ENCODE assay signal across 25 cellular contexts in genomic region chr9:98882569-98882923, GRCh38.
DNase-seq lines count a peak whose midpoint lies in the region; ATAC-seq, FAIRE-seq and TF ChIP-seq lines count a peak whose summit lies in the region.
"Had no signal": no experiment of that assay in that cellular context is flagged by ENCODE, and none has a peak within 500 bp of the region (broad histone marks: within the 10 kb centered on the region; RNA-seq: fewer than 3 reads in every experiment).

No MANE protein-coding gene starts in this region.

- 85% methylated on average over 2 of the region's 2 CpGs; no CpG with 5 or more reads in 1 of the 2 experiments for WGBS in H1 (ENCODE audit: extremely low coverage in 1 of 2, insufficient coverage in 1 of 2, insufficient read length in 1 of 2, insufficient replicate concordance in 2 of 2, low coverage in 1 of 2, low lambda C conversion rate in 2 of 2, missing lambda C conversion rate in 1 of 2), 2 experiments

- peak overlapping the region; percentile 57; the same call in 1 of the 2 replicates for H4K8ac ChIP-seq in H1 (ENCODE audit: extremely low read depth, insufficient read depth, low read length)

- ATAC-seq in Right ventricle myocardium inferior, result no peak
- ATAC-seq: CD8-positive, alpha-beta T cell; HCT116; Panc1 had no signal

- H3K36me3 ChIP-seq in H1 (ENCODE audit: control insufficient read depth in 2 of 4, insufficient read depth in 4 of 4, low read length in 3 of 4) (no peaks in the 10 kb centered on the region), subcutaneous abdominal adipose tissue (ENCODE audit: control insufficient read depth in 5 of 5, insufficient read depth in 5 of 5, low read length in 5 of 5) (no peaks in the 10 kb centered on the region)

- no peak overlapping the region for H3K56ac ChIP-seq in H1 (replicated peaks; ENCODE audit: insufficient read length, low read depth, low read length)

- no peak overlapping the region for H2AFZ ChIP-seq in H1 (ENCODE audit: low read length)

- DNase-seq in cardiac septum (ENCODE audit: low spot score) (peak; percentile 17), Right ventricle myocardium inferior (ENCODE audit: missing footprints) (no peak), H1 (ENCODE audit: low read depth in 1 of 2, low spot score in 2 of 2) (no peak), mesenteric fat pad (ENCODE audit: low spot score) (peak; percentile 8), caudate nucleus (lab: John Stamatoyannopoulos, UW) (no peak), NCI-H2171 treated with DMSO at 0.1 percent for 48 hours (lab: John Stamatoyannopoulos, UW) (no peak)
- no peak for DNase-seq in effector CD4-positive, alpha-beta T cell
- DNase-seq: 8988T; AML-193; C1 segment of cervical spinal cord; Calu3; CD8-positive, alpha-beta T cell; DMS153; GOT3; NCI-H1105 treated with DMSO at 0.1 percent for 48 hours; NCI-H2081; NCI-H2171; NCI-H524 treated with DMSO at 0.1 percent for 48 hours; NCI-H82 had no signal

- H3K14ac ChIP-seq in H1 (ENCODE audit: insufficient read length), result no peak overlapping the region

- intact Hi-C loops in cardiac septum (cut with DNase I) (loop anchor here (1.0 kb wide), 1 partner anchor 13 kb away; no protein-coding TSS in a partner anchor), Right ventricle myocardium inferior (cut with DNase I) (no loop called here)

- H2BK12ac ChIP-seq in H1 (ENCODE audit: low read depth, low read length), result no peak overlapping the region

- no peak for TF ChIP-seq EP300 in H1 (IDR thresholded peaks at IDR 0.05; ENCODE audit: borderline replicate concordance in 1 of 2, low read depth in 2 of 2, low read length in 2 of 2)

- no peak for TF ChIP-seq RAD21 in H1 (IDR thresholded peaks at IDR 0.05 in 1 of 2, conservative IDR thresholded peaks at IDR 0.05 in 1 of 2; ENCODE audit: low read depth in 2 of 2, low read length in 2 of 2)

- H3K4me1 ChIP-seq in H1 (replicated peaks in 1 of 4; ENCODE audit: control insufficient read depth in 3 of 4, insufficient read depth in 4 of 4, low read length in 3 of 4) (no peaks in the 10 kb centered on the region), subcutaneous abdominal adipose tissue (ENCODE audit: control insufficient read depth in 5 of 5, insufficient read depth in 5 of 5, low read length in 5 of 5) (peaks cover 25 to 79% (median 54%) of the 10 kb centered on the region in 5 donors)

- H4K91ac ChIP-seq in H1 (replicated peaks; ENCODE audit: insufficient read length, low read length), result no peak overlapping the region

- no peak for TF ChIP-seq CTCF in H1 (IDR thresholded peaks at IDR 0.05; ENCODE audit: control extremely low read depth in 1 of 3, insufficient read depth in 1 of 3, low read depth in 1 of 3, low read length in 3 of 3)

- H3K27me3 ChIP-seq in H1 (replicated peaks in 1 of 4; ENCODE audit: control insufficient read depth in 3 of 4, extremely low read depth in 1 of 4, insufficient read depth in 3 of 4, low read length in 3 of 4), result no peaks in the 10 kb centered on the region
- no peaks in the 10 kb centered on the region for H3K27me3 ChIP-seq in subcutaneous abdominal adipose tissue (ENCODE audit: control insufficient read depth in 5 of 5, insufficient read depth in 4 of 5, low read length in 5 of 5)

- no peak overlapping the region for H4K5ac ChIP-seq in H1 (ENCODE audit: insufficient read length, low read depth, low read length)

- H3K4me3 ChIP-seq in H1 (ENCODE audit: extremely low read depth in 1 of 4, insufficient read depth in 2 of 4, low read depth in 3 of 4, low read length in 4 of 4), result no peak overlapping the region
- H3K4me3 ChIP-seq in subcutaneous abdominal adipose tissue (ENCODE audit: low read depth in 1 of 5, low read length in 5 of 5), result no peak overlapping the region

- H3K23ac ChIP-seq in H1 (ENCODE audit: insufficient read length), result no peak overlapping the region

- peaks cover 1% of the 10 kb centered on the region; the same call in 1 of the 2 replicates for H3K23me2 ChIP-seq in H1 (ENCODE audit: low read depth, low read length)

- H2BK15ac ChIP-seq in H1 (ENCODE audit: low read length), result no peak overlapping the region

- no peaks in the 10 kb centered on the region for H3K79me1 ChIP-seq in H1 (ENCODE audit: low read depth, low read length)

- no peak for TF ChIP-seq POLR2A in H1 (IDR thresholded peaks at IDR 0.05; ENCODE audit: control extremely low read depth in 1 of 2, low read depth in 2 of 2, low read length in 2 of 2)

- no peak overlapping the region for H2BK20ac ChIP-seq in H1 (ENCODE audit: low read length)

- no peak for FAIRE-seq in H1 (lab: Jason Lieb, UNC)
- FAIRE-seq: G401.6, GM12892 had no signal

- POLR2A ChIA-PET in H1 (lab: Charles Lee; ENCODE audit: partially characterized antibody), result no interaction called here

- H3K27ac ChIP-seq in H1 (ENCODE audit: low read depth, low read length) (no peak overlapping the region), subcutaneous abdominal adipose tissue (ENCODE audit: low read depth, low read length) (peak overlapping the region; percentile 65), caudate nucleus (ENCODE audit: low read depth, low read length) (no peak overlapping the region)
- H3K27ac ChIP-seq: KMS-11 had no signal

- no peak overlapping the region for H3K18ac ChIP-seq in H1 (ENCODE audit: extremely low read depth, low read length)

- no peak overlapping the region for H2BK5ac ChIP-seq in H1 (ENCODE audit: low read depth, low read length)

- H4K20me1 ChIP-seq in H1 (replicated peaks in 1 of 2; ENCODE audit: control insufficient read depth in 1 of 2, insufficient read depth in 2 of 2, low read length in 2 of 2), result no peaks in the 10 kb centered on the region

- no peak overlapping the region for H2BK120ac ChIP-seq in H1 (replicated peaks; ENCODE audit: low read depth, low read length)

- no peak overlapping the region for H3K4me2 ChIP-seq in H1 (ENCODE audit: insufficient read depth in 1 of 2, low read depth in 2 of 2, low read length in 2 of 2)
- H3K4me2 ChIP-seq: KMS-11 had no signal

- CTCF ChIA-PET in H1 (lab: Charles Lee; ENCODE audit: partially characterized antibody), result no interaction called here

- no peak overlapping the region for H3K9ac ChIP-seq in H1 (replicated peaks in 1 of 4; ENCODE audit: extremely low read depth in 1 of 4, low read depth in 3 of 4, low read length in 3 of 4)
- peak overlapping the region in 2 of 5 donors; percentile 21 to 33 for H3K9ac ChIP-seq in subcutaneous abdominal adipose tissue (ENCODE audit: low read length in 5 of 5)
- H3K9ac ChIP-seq: KMS-11 had no signal

- no peak overlapping the region for H3K4ac ChIP-seq in H1 (replicated peaks; ENCODE audit: insufficient read length, low read depth, low read length)

- H3K9me3 ChIP-seq in H1 (ENCODE audit: insufficient read depth in 2 of 2, low read depth in 1 of 2, low read length in 1 of 2), result no peaks in the 10 kb centered on the region
- no peaks in the 10 kb centered on the region for H3K9me3 ChIP-seq in subcutaneous abdominal adipose tissue (ENCODE audit: control insufficient read depth in 5 of 5, low read length in 5 of 5)

- no peak overlapping the region for H2AK5ac ChIP-seq in H1 (ENCODE audit: low read depth, low read length)

- no peaks in the 10 kb centered on the region for H3K79me2 ChIP-seq in H1 (ENCODE audit: control insufficient read depth in 1 of 2, insufficient read depth in 2 of 2, low read length in 2 of 2)

TF ChIP-seq in H1, 55 proteins besides CTCF, POLR2A, EP300 and RAD21 (continues in another document):
- no peak for TF ChIP-seq ASH2L (IDR thresholded peaks at IDR 0.05; ENCODE audit: low read length)
- no peak for TF ChIP-seq ZNF274 (IDR thresholded peaks at IDR 0.05; ENCODE audit: borderline replicate concordance, extremely low read depth, low read length)
- no peak for TF ChIP-seq CHD1 (IDR thresholded peaks at IDR 0.05; ENCODE audit: low read depth, low read length)
- no peak for TF ChIP-seq SUZ12 (IDR thresholded peaks at IDR 0.05; ENCODE audit: low read length)
- TF ChIP-seq JUN (IDR thresholded peaks at IDR 0.05; ENCODE audit: low read depth, low read length), result no peak
- TF ChIP-seq BCL11A (IDR thresholded peaks at IDR 0.05; ENCODE audit: low read depth in 2 of 2, low read length in 2 of 2), result no peak
- no peak for TF ChIP-seq RXRA (IDR thresholded peaks at IDR 0.05; ENCODE audit: insufficient read depth, low read depth, low read length)
- TF ChIP-seq NANOG (IDR thresholded peaks at IDR 0.05; ENCODE audit: insufficient read depth, low read depth, low read length, poor library complexity, severe bottlenecking), result no peak
- no peak for TF ChIP-seq BRCA1 (IDR thresholded peaks at IDR 0.05; ENCODE audit: low read depth, low read length)

Comparison
In these comparisons a context has a peak if more than half of its experiments do, and no peak if none do; other contexts are left out.
1. DNase-seq: peak in cardiac septum (single experiment) and mesenteric fat pad (single experiment); none in Right ventricle myocardium inferior (single experiment), H1 (0 of 2), caudate nucleus (0 of 61), NCI-H2171 treated with DMSO at 0.1 percent for 48 hours (single experiment) and effector CD4-positive, alpha-beta T cell (single experiment).